In the genomic region with DNA sequence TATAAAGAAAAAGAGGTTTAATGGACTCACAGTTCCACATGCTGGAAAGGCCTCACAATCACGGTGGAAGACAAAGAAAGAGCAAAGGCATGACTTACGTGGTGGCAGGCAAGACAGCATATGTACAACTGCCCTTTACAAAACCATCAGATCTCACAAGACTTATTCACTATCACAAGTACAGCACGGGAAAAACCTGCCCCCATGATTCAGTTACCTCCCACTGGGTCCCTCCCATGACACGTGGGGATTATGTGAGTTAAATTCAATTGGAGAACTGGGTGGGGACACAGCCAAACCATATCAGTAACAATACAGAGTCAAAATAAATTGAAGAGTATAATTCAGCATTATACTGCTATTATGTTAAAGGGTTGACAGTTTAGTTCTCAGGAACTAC, we compare ENCODE assay signal across 29 cellular contexts. TPM values are rescaled to one million over a fixed set of nuclear protein-coding genes. Genes with fewer than 3 reads are reported as not detected.
"Had no signal": no experiment of that assay in that cellular context is flagged by ENCODE, and none has a peak within 500 bp of the region (broad histone marks: within the 10 kb centered on the region; RNA-seq: fewer than 3 reads in every experiment).

No MANE protein-coding gene starts in this region.

- H3K27me3 ChIP-seq: esophagus squamous epithelium, heart right ventricle, left lung, ovary, sigmoid colon, testis, tibial artery, upper lobe of left lung had no signal

- H3K36me3 ChIP-seq: esophagus squamous epithelium, heart right ventricle, left lung, lower lobe of right lung, ovary, sigmoid colon, tibial artery, upper lobe of left lung had no signal

- H3K9me3 ChIP-seq: esophagus squamous epithelium, heart right ventricle, left lung, lower lobe of right lung, ovary, psoas muscle, sigmoid colon, testis, tibial artery, upper lobe of left lung had no signal

- H3K27ac ChIP-seq: esophagus squamous epithelium, heart right ventricle, left lung, lower lobe of right lung, ovary, psoas muscle, sigmoid colon, testis, tibial artery, upper lobe of left lung had no signal

- DNase-seq: cortex of kidney; effector memory CD8-positive, alpha-beta T cell; erythroblast; esophagus squamous epithelium; foreskin melanocyte; glutamatergic neuron; heart right ventricle; hippocampal formation; left cardiac atrium; left lung; lower lobe of right lung; midbrain; naive thymus-derived CD4-positive, alpha-beta T cell; occipital lobe; ovary; posterior cingulate gyrus; psoas muscle; right cardiac atrium; sigmoid colon; stimulated activated CD4-positive, alpha-beta T cell treated with anti-CD3 and anti-CD28 coated beads, Interleukin-2, amount 100 ng/mL, for 24 hours; stimulated activated CD4-positive, alpha-beta T cell treated with anti-CD3 and anti-CD28 coated beads, Interleukin-4, amount 100 ng/mL, for 24 hours; stimulated activated naive CD8-positive, alpha-beta T cell treated with anti-CD3 and anti-CD28 coated beads, Interleukin-15, Interleukin-2, amounts not matched to agents 100 U/mL and 50 U/mL, for 24 hours; substantia nigra; testis; tibial artery; upper lobe of left lung had no signal

- H3K4me3 ChIP-seq: esophagus squamous epithelium, heart right ventricle, left lung, lower lobe of right lung, ovary, psoas muscle, sigmoid colon, testis, tibial artery, upper lobe of left lung had no signal

- H3K4me1 ChIP-seq: psoas muscle, sigmoid colon had no signal

- ATAC-seq: effector memory CD8-positive, alpha-beta T cell; heart right ventricle; left cardiac atrium; left lung; lower lobe of right lung; naive thymus-derived CD4-positive, alpha-beta T cell; psoas muscle; right cardiac atrium; stimulated activated memory B cell treated with anti-CD40 and anti-IgM and Interleukin-4, amounts not matched to agents 10 μg/mL and 1 μg/mL and 100 μg/mL, for 72 hours; stimulated activated naive CD8-positive, alpha-beta T cell treated with anti-CD3 and anti-CD28 coated beads, Interleukin-15, Interleukin-2, amounts not matched to agents 100 U/mL and 50 U/mL, for 24 hours had no signal

RNA-seq across cellular contexts. Expression of gene LIPJ, which starts 41.2 kb away (rescaled TPM):
- total RNA-seq: dermis microvascular lymphatic vessel endothelial cell, left cardiac atrium, left lung, mucosa of gallbladder had no signal
- polyA plus RNA-seq: naive thymus-derived CD4-positive, alpha-beta T cell; ovary had no signal
